In genomic region chr12:92987846-92988621, GRCh38 we compare ENCODE assay signal across 8 cellular contexts. TPM values are rescaled to one million over a fixed set of nuclear protein-coding genes. Genes with fewer than 3 reads are reported as not detected.
DNase-seq lines count a peak whose midpoint lies in the region; ATAC-seq and TF ChIP-seq lines count a peak whose summit lies in the region.

No MANE protein-coding gene starts in this region.

- H3K9me3 Mint-ChIP-seq in CD4-positive, alpha-beta T cell = no peaks in the 10 kb centered on the region
- H3K9me3 Mint-ChIP-seq in activated CD4-positive, alpha-beta memory T cell treated with anti-CD3 and anti-CD28 coated beads, Interleukin-2, amount 10 ng/mL, durations not matched to agents 7 days and 5 days = no peaks in the 10 kb centered on the region

- H3K27ac ChIP-seq in CD4-positive, alpha-beta T cell (ENCODE audit: low read depth, low read length) = no peak overlapping the region
- H3K27ac ChIP-seq in liver (ENCODE audit: low read depth in 1 of 2, low read length in 2 of 2) = peak overlapping the region; percentile 11 to 40
- H3K27ac ChIP-seq in transverse colon = peak overlapping the region; percentile 43 to 68 (median 48)

- H3K36me3 ChIP-seq in liver (ENCODE audit: control insufficient read depth in 4 of 4, insufficient read depth in 3 of 4, low read depth in 1 of 4, low read length in 3 of 4) (no peaks in the 10 kb centered on the region), transverse colon (no peaks in the 10 kb centered on the region)

- TF ChIP-seq EP300 in transverse colon (IDR thresholded peaks at IDR 0.05; ENCODE audit: low read depth) = no peak

- no peaks in the 10 kb centered on the region for H3K36me3 Mint-ChIP-seq in CD4-positive, alpha-beta T cell (ENCODE audit: low read depth)
- H3K36me3 Mint-ChIP-seq in activated CD4-positive, alpha-beta memory T cell treated with anti-CD3 and anti-CD28 coated beads, Interleukin-2, amount 10 ng/mL, durations not matched to agents 7 days and 5 days (ENCODE audit: low read depth) = no peaks in the 10 kb centered on the region

- in situ Hi-C loops in transverse colon (cut with MboI; ENCODE audit: low pct_ligation_motif_present in 1 of 4, low pct_unique_long_range_greater_than_20kb in 1 of 4, low sequenced_read_pairs in 3 of 4) = loop anchor here (10.0 to 25.0 kb wide), 5 partner anchors 397 to 1124 kb away; no protein-coding TSS in a partner anchor

- peak; percentile 39 for ATAC-seq in CD4-positive, alpha-beta T cell (ENCODE audit: poor library complexity)
- ATAC-seq in GM19372 (IDR thresholded peaks at IDR 0.05; ENCODE audit: low read depth, unreplicated experiment) (peak; percentile 79), HG03280 (IDR thresholded peaks at IDR 0.05; ENCODE audit: unreplicated experiment) (peak; percentile 82)

- H3K9me3 ChIP-seq in CD4-positive, alpha-beta T cell (ENCODE audit: control insufficient read depth, low read length) = no peaks in the 10 kb centered on the region
- no peaks in the 10 kb centered on the region for H3K9me3 ChIP-seq in liver (ENCODE audit: control insufficient read depth in 4 of 4, low read length in 3 of 4)
- H3K9me3 ChIP-seq in transverse colon = no peaks in the 10 kb centered on the region

- H3K9ac ChIP-seq in liver (ENCODE audit: low read depth in 1 of 2, low read length in 2 of 2) = no peak overlapping the region

- WGBS in liver = 55% methylated on average over 4 of the region's 4 CpGs
- 62 to 65% methylated on average over 1 to 4 of the region's 4 CpGs for WGBS in transverse colon (ENCODE audit: low coverage in 1 of 2), 2 donors

- peaks cover 12% of the 10 kb centered on the region for H3K4me1 Mint-ChIP-seq in CD4-positive, alpha-beta T cell (ENCODE audit: low read depth)
- peaks cover 22% of the 10 kb centered on the region for H3K4me1 Mint-ChIP-seq in activated CD4-positive, alpha-beta memory T cell treated with anti-CD3 and anti-CD28 coated beads, Interleukin-2, amount 10 ng/mL, durations not matched to agents 7 days and 5 days

- peak in 1 of 10 experiments; percentile 2 for DNase-seq in CD4-positive, alpha-beta T cell
- DNase-seq in activated CD4-positive, alpha-beta memory T cell treated with anti-CD3 and anti-CD28 coated beads, Interleukin-2, amount 10 ng/mL, durations not matched to agents 7 days and 5 days = peak; percentile 26
- DNase-seq in transverse colon (peak; percentile 50), HPDE6-E6E7 (ENCODE audit: extremely low spot score) (no peak), DMS 273 (lab: John Stamatoyannopoulos, UW; ENCODE audit: unreplicated experiment) (no peak)

- TF ChIP-seq POLR2A in transverse colon (IDR thresholded peaks at IDR 0.05) = no peak

- intact Hi-C loops in CD4-positive, alpha-beta T cell (cut with DNase I, micrococcal nuclease) = loop anchor here (1.0 to 5.0 kb wide), 9 partner anchors 161 to 1115 kb away; partner anchors contain the start of gene NUDT4 (in 1 of the 2)
- intact Hi-C loops in transverse colon (cut with DNase I; ENCODE audit: low total_unique reads) = loop anchor here (5.0 kb wide), 1 partner anchor 429 kb away; no protein-coding TSS in a partner anchor

- no peak for TF ChIP-seq RAD21 in liver (IDR thresholded peaks at IDR 0.05)

- H3K4me3 Mint-ChIP-seq in CD4-positive, alpha-beta T cell = no peak overlapping the region
- peak overlapping the region; percentile 0 for H3K4me3 Mint-ChIP-seq in activated CD4-positive, alpha-beta memory T cell treated with anti-CD3 and anti-CD28 coated beads, Interleukin-2, amount 10 ng/mL, durations not matched to agents 7 days and 5 days

- no peak for TF ChIP-seq CTCF in CD4-positive, alpha-beta T cell (IDR thresholded peaks at IDR 0.05)
- TF ChIP-seq CTCF in liver (IDR thresholded peaks at IDR 0.05; ENCODE audit: low read depth, low read length, missing input control) (no peak), transverse colon (IDR thresholded peaks at IDR 0.05) (no peak)

- H3K27ac Mint-ChIP-seq in CD4-positive, alpha-beta T cell = peak overlapping the region; percentile 12
- H3K27ac Mint-ChIP-seq in activated CD4-positive, alpha-beta memory T cell treated with anti-CD3 and anti-CD28 coated beads, Interleukin-2, amount 10 ng/mL, durations not matched to agents 7 days and 5 days = peak overlapping the region; percentile 4

- H3K4me1 ChIP-seq in liver (ENCODE audit: control insufficient read depth in 4 of 4, insufficient read depth in 4 of 4, low read length in 3 of 4) = peaks cover 0 to 17% (median 13%) of the 10 kb centered on the region in 4 donors
- peaks cover 8 to 19% (median 15%) of the 10 kb centered on the region in 4 donors for H3K4me1 ChIP-seq in transverse colon

- no peaks in the 10 kb centered on the region for H3K27me3 Mint-ChIP-seq in CD4-positive, alpha-beta T cell
- peaks cover 8% of the 10 kb centered on the region for H3K27me3 Mint-ChIP-seq in activated CD4-positive, alpha-beta memory T cell treated with anti-CD3 and anti-CD28 coated beads, Interleukin-2, amount 10 ng/mL, durations not matched to agents 7 days and 5 days

- POLR2A ChIA-PET in CD4-positive, alpha-beta T cell (lab: Charles Lee) = interaction anchor here (0.6 to 1.7 kb wide), 8 partner anchors 8 to 1491 kb away, joined by 3 to 8 read pairs (median 4); partner anchors contain the start of gene EEA1
- POLR2A ChIA-PET in activated CD4-positive, alpha-beta memory T cell treated with anti-CD3 and anti-CD28 coated beads, Interleukin-2, amount 10 ng/mL, durations not matched to agents 7 days and 5 days (lab: Charles Lee) = interaction anchor here (1.2 to 2.0 kb wide), 4 partner anchors 11 to 431 kb away, joined by 4 to 7 read pairs (median 4); no protein-coding TSS in a partner anchor

- no peaks in the 10 kb centered on the region for H3K27me3 ChIP-seq in CD4-positive, alpha-beta T cell (ENCODE audit: control insufficient read depth, insufficient read depth, low read length)
- no peaks in the 10 kb centered on the region for H3K27me3 ChIP-seq in liver (ENCODE audit: control insufficient read depth in 4 of 4, insufficient read depth in 4 of 4, low read length in 3 of 4)
- no peaks in the 10 kb centered on the region for H3K27me3 ChIP-seq in transverse colon

- H3K4me3 ChIP-seq in liver (ENCODE audit: low read depth in 1 of 3, low read length in 3 of 3) (no peak overlapping the region), transverse colon (no peak overlapping the region)

- CTCF ChIA-PET in CD4-positive, alpha-beta T cell (lab: Charles Lee) = interaction anchor here (0.6 to 2.0 kb wide), 6 partner anchors 12 to 1114 kb away, joined by 3 to 8 read pairs (median 4); no protein-coding TSS in a partner anchor
- CTCF ChIA-PET in activated CD4-positive, alpha-beta memory T cell treated with anti-CD3 and anti-CD28 coated beads, Interleukin-2, amount 10 ng/mL, durations not matched to agents 7 days and 5 days (lab: Charles Lee) = interaction anchor here (0.6 to 4.2 kb wide), 35 partner anchors 9 to 1114 kb away, joined by 3 to 47 read pairs (median 5); partner anchors contain the start of gene EEA1

TF ChIP-seq in liver, 16 proteins besides CTCF, POLR2A, EP300 and RAD21:
- TF ChIP-seq, protein P1, sequence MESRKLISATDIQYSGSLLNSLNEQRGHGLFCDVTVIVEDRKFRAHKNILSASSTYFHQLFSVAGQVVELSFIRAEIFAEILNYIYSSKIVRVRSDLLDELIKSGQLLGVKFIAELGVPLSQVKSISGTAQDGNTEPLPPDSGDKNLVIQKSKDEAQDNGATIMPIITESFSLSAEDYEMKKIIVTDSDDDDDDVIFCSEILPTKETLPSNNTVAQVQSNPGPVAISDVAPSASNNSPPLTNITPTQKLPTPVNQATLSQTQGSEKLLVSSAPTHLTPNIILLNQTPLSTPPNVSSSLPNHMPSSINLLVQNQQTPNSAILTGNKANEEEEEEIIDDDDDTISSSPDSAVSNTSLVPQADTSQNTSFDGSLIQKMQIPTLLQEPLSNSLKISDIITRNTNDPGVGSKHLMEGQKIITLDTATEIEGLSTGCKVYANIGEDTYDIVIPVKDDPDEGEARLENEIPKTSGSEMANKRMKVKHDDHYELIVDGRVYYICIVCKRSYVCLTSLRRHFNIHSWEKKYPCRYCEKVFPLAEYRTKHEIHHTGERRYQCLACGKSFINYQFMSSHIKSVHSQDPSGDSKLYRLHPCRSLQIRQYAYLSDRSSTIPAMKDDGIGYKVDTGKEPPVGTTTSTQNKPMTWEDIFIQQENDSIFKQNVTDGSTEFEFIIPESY (IDR thresholded peaks at IDR 0.05) = no peak

RNA-seq across cellular contexts. Expression of gene EEA1, which starts 58.9 kb away (rescaled TPM):
- 10 to 100 TPM; 10.5 to 11.1 TPM for total RNA-seq in CD4-positive, alpha-beta T cell
- 10 to 100 TPM; 12.6 to 16.1 TPM for total RNA-seq in activated CD4-positive, alpha-beta memory T cell treated with anti-CD3 and anti-CD28 coated beads, Interleukin-2, amount 10 ng/mL, durations not matched to agents 7 days and 5 days
- total RNA-seq in liver = 1 to 10 TPM; 8.7 to 9.5 TPM
- polyA plus RNA-seq in liver = 10 to 100 TPM in 1 of 2 donors, 1 to 10 TPM in 1; 2.5 to 15.8 TPM
- 10 to 100 TPM; 11.6 to 25.4 (median 21.7) TPM for total RNA-seq in transverse colon

Comparison
In these comparisons a context has a peak if more than half of its experiments do, and no peak if none do; other contexts are left out.
1. DNase-seq: peak in activated CD4-positive, alpha-beta memory T cell treated with anti-CD3 and anti-CD28 coated beads, Interleukin-2, amount 10 ng/mL, durations not matched to agents 7 days and 5 days (single experiment) and transverse colon (single experiment); none in HPDE6-E6E7 (single experiment) and DMS 273 (single experiment).
2. Peak in every context shown above with its lines, with median percentiles within 50 percentile points of each other: ATAC-seq.